In the genomic region with DNA sequence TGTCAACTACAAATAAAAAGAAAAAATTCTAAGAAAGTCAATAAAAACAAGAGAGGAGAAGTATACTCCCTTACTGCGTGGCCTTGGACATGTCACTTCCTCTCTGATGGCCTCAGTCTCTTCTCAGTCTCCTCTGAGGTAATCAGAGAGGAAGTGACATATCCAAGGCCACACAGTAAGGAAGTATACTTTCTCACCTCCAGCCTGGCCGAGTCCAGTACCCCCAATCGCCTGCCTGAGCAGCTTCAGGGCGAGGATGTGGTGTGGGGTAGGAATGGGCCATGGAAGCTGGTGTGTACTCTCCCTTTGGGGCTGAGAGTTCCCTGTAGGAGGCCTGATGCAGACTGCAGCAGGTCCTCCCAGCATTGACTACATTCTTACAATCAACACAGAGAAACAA, we compare ENCODE assay signal across 9 cellular contexts. TPM values are rescaled to one million over a fixed set of nuclear protein-coding genes. Genes with fewer than 3 reads are reported as not detected.
DNase-seq lines count a peak whose midpoint lies in the region; ATAC-seq and TF ChIP-seq lines count a peak whose summit lies in the region.
"Had no signal": no experiment of that assay in that cellular context is flagged by ENCODE, and none has a peak within 500 bp of the region (broad histone marks: within the 10 kb centered on the region; RNA-seq: fewer than 3 reads in every experiment).

No MANE protein-coding gene starts in this region.

- POLR2A ChIA-PET in activated CD4-positive, alpha-beta memory T cell treated with anti-CD3 and anti-CD28 coated beads, Interleukin-2, amount 10 ng/mL, durations not matched to agents 7 days and 5 days (lab: Charles Lee), result interaction anchor here (1.0 to 12.6 kb wide), 8 partner anchors 12 to 1517 kb away, joined by 3 to 205 read pairs (median 8); partner anchors contain the start of gene VDR

- ATAC-seq in HG03378 (IDR thresholded peaks at IDR 0.05; ENCODE audit: unreplicated experiment), result peak; percentile 47

- H3K36me3 Mint-ChIP-seq in activated naive CD4-positive, alpha-beta T cell treated with anti-CD3 and anti-CD28 coated beads for 36 hours (ENCODE audit: low read depth), result peaks cover 48% of the 10 kb centered on the region
- peaks cover 74% of the 10 kb centered on the region for H3K36me3 Mint-ChIP-seq in activated CD4-positive, alpha-beta memory T cell treated with anti-CD3 and anti-CD28 coated beads, Interleukin-2, amount 10 ng/mL, durations not matched to agents 7 days and 5 days (ENCODE audit: low read depth)
- H3K36me3 Mint-ChIP-seq in endothelial cell (ENCODE audit: low read depth, unreplicated experiment), result no peaks in the 10 kb centered on the region

- peak overlapping the region; percentile 75 for H3K27ac Mint-ChIP-seq in activated naive CD4-positive, alpha-beta T cell treated with anti-CD3 and anti-CD28 coated beads for 36 hours
- H3K27ac Mint-ChIP-seq in activated CD4-positive, alpha-beta memory T cell treated with anti-CD3 and anti-CD28 coated beads, Interleukin-2, amount 10 ng/mL, durations not matched to agents 7 days and 5 days, result peak overlapping the region; percentile 96
- H3K27ac Mint-ChIP-seq in endothelial cell (ENCODE audit: unreplicated experiment), result no peak overlapping the region

- peak overlapping the region in 13 of 21 experiments; percentile 5 to 71 (median 48) for H3K27ac ChIP-seq in skin epidermis

- H3K9me3 Mint-ChIP-seq in activated naive CD4-positive, alpha-beta T cell treated with anti-CD3 and anti-CD28 coated beads for 36 hours, result no peaks in the 10 kb centered on the region
- no peaks in the 10 kb centered on the region for H3K9me3 Mint-ChIP-seq in activated CD4-positive, alpha-beta memory T cell treated with anti-CD3 and anti-CD28 coated beads, Interleukin-2, amount 10 ng/mL, durations not matched to agents 7 days and 5 days
- no peaks in the 10 kb centered on the region for H3K9me3 Mint-ChIP-seq in endothelial cell (ENCODE audit: unreplicated experiment)

- no peak for TF ChIP-seq CTCF in endothelial cell (IDR thresholded peaks at IDR 0.05; ENCODE audit: unreplicated experiment)

- H3K4me3 ChIP-seq in skin epidermis, result no peak overlapping the region

- CTCF ChIA-PET in activated naive CD4-positive, alpha-beta T cell treated with anti-CD3 and anti-CD28 coated beads for 36 hours (lab: Charles Lee), result interaction anchor here (0.6 to 1.8 kb wide), 4 partner anchors 10 to 802 kb away, joined by 3 to 6 read pairs (median 4); partner anchors contain the start of gene VDR
- CTCF ChIA-PET in activated CD4-positive, alpha-beta memory T cell treated with anti-CD3 and anti-CD28 coated beads, Interleukin-2, amount 10 ng/mL, durations not matched to agents 7 days and 5 days (lab: Charles Lee), result interaction anchor here (1.1 to 2.0 kb wide), 7 partner anchors 9 to 81 kb away, joined by 3 to 7 read pairs (median 4); partner anchors contain the start of gene VDR

- H3K4me1 Mint-ChIP-seq in activated naive CD4-positive, alpha-beta T cell treated with anti-CD3 and anti-CD28 coated beads for 36 hours (ENCODE audit: low read depth), result peaks cover 70% of the 10 kb centered on the region
- H3K4me1 Mint-ChIP-seq in activated CD4-positive, alpha-beta memory T cell treated with anti-CD3 and anti-CD28 coated beads, Interleukin-2, amount 10 ng/mL, durations not matched to agents 7 days and 5 days, result peaks cover 94% of the 10 kb centered on the region
- no peaks in the 10 kb centered on the region for H3K4me1 Mint-ChIP-seq in endothelial cell (ENCODE audit: unreplicated experiment)

- peak overlapping the region; percentile 22 for H3K4me3 Mint-ChIP-seq in activated naive CD4-positive, alpha-beta T cell treated with anti-CD3 and anti-CD28 coated beads for 36 hours
- H3K4me3 Mint-ChIP-seq in activated CD4-positive, alpha-beta memory T cell treated with anti-CD3 and anti-CD28 coated beads, Interleukin-2, amount 10 ng/mL, durations not matched to agents 7 days and 5 days, result peak overlapping the region; percentile 79
- H3K4me3 Mint-ChIP-seq in endothelial cell (ENCODE audit: unreplicated experiment), result no peak overlapping the region

- H3K27me3 Mint-ChIP-seq in activated naive CD4-positive, alpha-beta T cell treated with anti-CD3 and anti-CD28 coated beads for 36 hours (ENCODE audit: low read depth), result no peaks in the 10 kb centered on the region
- no peaks in the 10 kb centered on the region for H3K27me3 Mint-ChIP-seq in activated CD4-positive, alpha-beta memory T cell treated with anti-CD3 and anti-CD28 coated beads, Interleukin-2, amount 10 ng/mL, durations not matched to agents 7 days and 5 days
- H3K27me3 Mint-ChIP-seq in endothelial cell (ENCODE audit: unreplicated experiment), result peaks cover 1% of the 10 kb centered on the region

- DNase-seq in activated naive CD4-positive, alpha-beta T cell treated with anti-CD3 and anti-CD28 coated beads for 36 hours, result peak; percentile 46
- no peak for DNase-seq in activated naive CD4-positive, alpha-beta T cell treated with anti-CD3 and anti-CD28 coated beads, Interleukin-2, amount 50 U/mL, for 16 hours
- DNase-seq in activated CD4-positive, alpha-beta memory T cell treated with anti-CD3 and anti-CD28 coated beads, Interleukin-2, amount 10 ng/mL, durations not matched to agents 7 days and 5 days, result peak; percentile 68
- DNase-seq in inferior parietal cortex (ENCODE audit: extremely low spot score) (no peak), endothelial cell (ENCODE audit: low spot score) (no peak), NCI-H82 (lab: John Stamatoyannopoulos, UW) (no peak)
- DNase-seq: NCI-H69 had no signal

- intact Hi-C loops in activated naive CD4-positive, alpha-beta T cell treated with anti-CD3 and anti-CD28 coated beads for 36 hours (cut with micrococcal nuclease), result loop anchor here (10.0 kb wide), 1 partner anchor 474 kb away; no protein-coding TSS in a partner anchor

RNA-seq across cellular contexts. Expression of gene VDR, which starts 15.8 kb away (rescaled TPM):
- 10 to 100 TPM; 56.4 to 57.7 TPM for total RNA-seq in activated naive CD4-positive, alpha-beta T cell treated with anti-CD3 and anti-CD28 coated beads for 36 hours
- total RNA-seq in activated CD4-positive, alpha-beta memory T cell treated with anti-CD3 and anti-CD28 coated beads, Interleukin-2, amount 10 ng/mL, durations not matched to agents 7 days and 5 days, result 10 to 100 TPM; 62.9 to 65.5 TPM
- 2.3 TPM for total RNA-seq in endothelial cell (ENCODE audit: unreplicated experiment)

Comparison
In these comparisons a context has a peak if more than half of its experiments do, and no peak if none do; other contexts are left out.
1. DNase-seq: peak in activated naive CD4-positive, alpha-beta T cell treated with anti-CD3 and anti-CD28 coated beads for 36 hours (single experiment) and activated CD4-positive, alpha-beta memory T cell treated with anti-CD3 and anti-CD28 coated beads, Interleukin-2, amount 10 ng/mL, durations not matched to agents 7 days and 5 days (single experiment); none in activated naive CD4-positive, alpha-beta T cell treated with anti-CD3 and anti-CD28 coated beads, Interleukin-2, amount 50 U/mL, for 16 hours (single experiment), inferior parietal cortex (single experiment), endothelial cell (single experiment) and NCI-H82 (single experiment).
2. RNA of gene VDR, which starts 15.8 kb away (total RNA-seq): 62.9 to 65.5 TPM in activated CD4-positive, alpha-beta memory T cell treated with anti-CD3 and anti-CD28 coated beads, Interleukin-2, amount 10 ng/mL, durations not matched to agents 7 days and 5 days and 56.4 to 57.7 TPM in activated naive CD4-positive, alpha-beta T cell treated with anti-CD3 and anti-CD28 coated beads for 36 hours; 2.3 TPM in endothelial cell (single experiment); every median in the first group is over 10 times any median in the second.